ENCODE assay signal across 1 cellular context in the genomic region with DNA sequence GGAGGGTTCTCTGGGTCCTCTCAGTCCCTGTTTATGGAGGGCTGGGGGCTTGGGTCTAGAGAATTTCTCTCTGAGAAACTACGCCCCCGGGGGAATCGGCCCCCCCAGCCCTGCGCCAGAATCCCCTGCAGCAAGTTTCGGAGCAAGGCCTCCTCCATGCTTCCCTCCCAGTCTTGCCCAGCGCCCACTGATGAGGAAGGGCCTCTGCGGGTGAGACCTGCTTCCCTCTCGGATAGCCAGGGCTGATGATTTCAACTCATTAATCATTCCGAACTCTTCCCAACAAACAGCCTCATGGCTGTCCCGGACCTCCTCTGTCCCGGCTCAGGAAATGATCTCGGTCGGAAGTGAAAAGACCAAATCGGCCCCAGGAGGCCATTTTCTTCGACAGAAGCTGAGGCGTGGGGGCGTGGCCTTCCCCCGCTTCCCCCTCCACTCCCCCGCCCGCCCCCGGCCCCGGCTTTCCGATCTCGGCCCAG.
TF ChIP-seq lines count a peak whose summit lies in the region.

No MANE protein-coding gene starts in this region.

TF ChIP-seq in HepG2, 621 proteins besides CTCF, POLR2A, EP300 and RAD21 (continued from another document and continues in another):
- TF ChIP-seq, protein P1, sequence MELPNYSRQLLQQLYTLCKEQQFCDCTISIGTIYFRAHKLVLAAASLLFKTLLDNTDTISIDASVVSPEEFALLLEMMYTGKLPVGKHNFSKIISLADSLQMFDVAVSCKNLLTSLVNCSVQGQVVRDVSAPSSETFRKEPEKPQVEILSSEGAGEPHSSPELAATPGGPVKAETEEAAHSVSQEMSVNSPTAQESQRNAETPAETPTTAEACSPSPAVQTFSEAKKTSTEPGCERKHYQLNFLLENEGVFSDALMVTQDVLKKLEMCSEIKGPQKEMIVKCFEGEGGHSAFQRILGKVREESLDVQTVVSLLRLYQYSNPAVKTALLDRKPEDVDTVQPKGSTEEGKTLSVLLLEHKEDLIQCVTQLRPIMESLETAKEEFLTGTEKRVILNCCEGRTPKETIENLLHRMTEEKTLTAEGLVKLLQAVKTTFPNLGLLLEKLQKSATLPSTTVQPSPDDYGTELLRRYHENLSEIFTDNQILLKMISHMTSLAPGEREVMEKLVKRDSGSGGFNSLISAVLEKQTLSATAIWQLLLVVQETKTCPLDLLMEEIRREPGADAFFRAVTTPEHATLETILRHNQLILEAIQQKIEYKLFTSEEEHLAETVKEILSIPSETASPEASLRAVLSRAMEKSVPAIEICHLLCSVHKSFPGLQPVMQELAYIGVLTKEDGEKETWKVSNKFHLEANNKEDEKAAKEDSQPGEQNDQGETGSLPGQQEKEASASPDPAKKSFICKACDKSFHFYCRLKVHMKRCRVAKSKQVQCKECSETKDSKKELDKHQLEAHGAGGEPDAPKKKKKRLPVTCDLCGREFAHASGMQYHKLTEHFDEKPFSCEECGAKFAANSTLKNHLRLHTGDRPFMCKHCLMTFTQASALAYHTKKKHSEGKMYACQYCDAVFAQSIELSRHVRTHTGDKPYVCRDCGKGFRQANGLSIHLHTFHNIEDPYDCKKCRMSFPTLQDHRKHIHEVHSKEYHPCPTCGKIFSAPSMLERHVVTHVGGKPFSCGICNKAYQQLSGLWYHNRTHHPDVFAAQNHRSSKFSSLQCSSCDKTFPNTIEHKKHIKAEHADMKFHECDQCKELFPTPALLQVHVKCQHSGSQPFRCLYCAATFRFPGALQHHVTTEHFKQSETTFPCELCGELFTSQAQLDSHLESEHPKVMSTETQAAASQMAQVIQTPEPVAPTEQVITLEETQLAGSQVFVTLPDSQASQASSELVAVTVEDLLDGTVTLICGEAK (IDR thresholded peaks at IDR 0.05), result no peak
- TF ChIP-seq, protein P1 (CRISPR knock-in tag; IDR thresholded peaks at IDR 0.05), result no peak
- TF ChIP-seq ZBTB25 (CRISPR knock-in tag; IDR thresholded peaks at IDR 0.05) (no peak), LBX2 (CRISPR knock-in tag; IDR thresholded peaks at IDR 0.05; ENCODE audit: borderline replicate concordance) (0 out of 2 replicates have a peak, but pooled peaks have one; percentile 32), KDM5A (IDR thresholded peaks at IDR 0.05; ENCODE audit: borderline replicate concordance, low read length) (no peak), ZC3H13 (CRISPR knock-in tag; IDR thresholded peaks at IDR 0.05) (peak; percentile 42; the same call in 1 of the 2 replicates), DR1 (CRISPR knock-in tag; IDR thresholded peaks at IDR 0.05) (no peak), ZNF549 (CRISPR knock-in tag; IDR thresholded peaks at IDR 0.05) (no peak), ZNF260 (CRISPR knock-in tag; IDR thresholded peaks at IDR 0.05; ENCODE audit: borderline replicate concordance, low read depth) (no peak), ZNF775 (CRISPR knock-in tag; IDR thresholded peaks at IDR 0.05; ENCODE audit: borderline replicate concordance) (no peak), ZFY (CRISPR knock-in tag; IDR thresholded peaks at IDR 0.05) (peak; percentile 71; the same call in 1 of the 2 replicates), ADNP (CRISPR knock-in tag; IDR thresholded peaks at IDR 0.05) (no peak), HNRNPL (IDR thresholded peaks at IDR 0.05; ENCODE audit: low read depth, low read length) (no peak), RELA (CRISPR knock-in tag; IDR thresholded peaks at IDR 0.05) (no peak), HMGA1 (CRISPR knock-in tag; conservative IDR thresholded peaks at IDR 0.05) (no peak), ZNF792 (CRISPR knock-in tag; IDR thresholded peaks at IDR 0.05) (no peak), THRA (CRISPR knock-in tag; IDR thresholded peaks at IDR 0.05; ENCODE audit: borderline replicate concordance) (no peak), PCBP2 (optimal IDR thresholded peaks at IDR 0.05; ENCODE audit: low read depth, low read length, poor library complexity, severe bottlenecking) (no peak), ZFYVE20 (CRISPR knock-in tag; IDR thresholded peaks at IDR 0.05; ENCODE audit: borderline replicate concordance, low read depth) (peak; percentile 35; the same call in 1 of the 2 replicates), SALL2 (CRISPR knock-in tag; IDR thresholded peaks at IDR 0.05) (no peak), USF2 (IDR thresholded peaks at IDR 0.05; ENCODE audit: low read depth, low read length) (no peak), USF2 (CRISPR knock-in tag; IDR thresholded peaks at IDR 0.05; ENCODE audit: borderline replicate concordance) (no peak), ZNF563 (CRISPR knock-in tag; IDR thresholded peaks at IDR 0.05) (no peak; the same call in 1 of the 2 replicates), FOSL1 (CRISPR knock-in tag; IDR thresholded peaks at IDR 0.05; ENCODE audit: borderline replicate concordance) (no peak), ZBTB8A (CRISPR knock-in tag; IDR thresholded peaks at IDR 0.05; ENCODE audit: borderline replicate concordance, low read depth) (no peak), XBP1 (CRISPR knock-in tag; IDR thresholded peaks at IDR 0.05) (no peak), BCL6 (CRISPR knock-in tag; IDR thresholded peaks at IDR 0.05) (no peak), ZBTB7A (CRISPR knock-in tag; IDR thresholded peaks at IDR 0.05) (no peak)
- TF ChIP-seq, protein P2, sequence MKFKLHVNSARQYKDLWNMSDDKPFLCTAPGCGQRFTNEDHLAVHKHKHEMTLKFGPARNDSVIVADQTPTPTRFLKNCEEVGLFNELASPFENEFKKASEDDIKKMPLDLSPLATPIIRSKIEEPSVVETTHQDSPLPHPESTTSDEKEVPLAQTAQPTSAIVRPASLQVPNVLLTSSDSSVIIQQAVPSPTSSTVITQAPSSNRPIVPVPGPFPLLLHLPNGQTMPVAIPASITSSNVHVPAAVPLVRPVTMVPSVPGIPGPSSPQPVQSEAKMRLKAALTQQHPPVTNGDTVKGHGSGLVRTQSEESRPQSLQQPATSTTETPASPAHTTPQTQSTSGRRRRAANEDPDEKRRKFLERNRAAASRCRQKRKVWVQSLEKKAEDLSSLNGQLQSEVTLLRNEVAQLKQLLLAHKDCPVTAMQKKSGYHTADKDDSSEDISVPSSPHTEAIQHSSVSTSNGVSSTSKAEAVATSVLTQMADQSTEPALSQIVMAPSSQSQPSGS (CRISPR knock-in tag; IDR thresholded peaks at IDR 0.05), result no peak
- TF ChIP-seq, protein P3, sequence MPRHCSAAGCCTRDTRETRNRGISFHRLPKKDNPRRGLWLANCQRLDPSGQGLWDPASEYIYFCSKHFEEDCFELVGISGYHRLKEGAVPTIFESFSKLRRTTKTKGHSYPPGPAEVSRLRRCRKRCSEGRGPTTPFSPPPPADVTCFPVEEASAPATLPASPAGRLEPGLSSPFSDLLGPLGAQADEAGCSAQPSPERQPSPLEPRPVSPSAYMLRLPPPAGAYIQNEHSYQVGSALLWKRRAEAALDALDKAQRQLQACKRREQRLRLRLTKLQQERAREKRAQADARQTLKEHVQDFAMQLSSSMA (CRISPR knock-in tag; IDR thresholded peaks at IDR 0.05), result no peak; the same call in 1 of the 2 replicates
- TF ChIP-seq, protein P4, sequence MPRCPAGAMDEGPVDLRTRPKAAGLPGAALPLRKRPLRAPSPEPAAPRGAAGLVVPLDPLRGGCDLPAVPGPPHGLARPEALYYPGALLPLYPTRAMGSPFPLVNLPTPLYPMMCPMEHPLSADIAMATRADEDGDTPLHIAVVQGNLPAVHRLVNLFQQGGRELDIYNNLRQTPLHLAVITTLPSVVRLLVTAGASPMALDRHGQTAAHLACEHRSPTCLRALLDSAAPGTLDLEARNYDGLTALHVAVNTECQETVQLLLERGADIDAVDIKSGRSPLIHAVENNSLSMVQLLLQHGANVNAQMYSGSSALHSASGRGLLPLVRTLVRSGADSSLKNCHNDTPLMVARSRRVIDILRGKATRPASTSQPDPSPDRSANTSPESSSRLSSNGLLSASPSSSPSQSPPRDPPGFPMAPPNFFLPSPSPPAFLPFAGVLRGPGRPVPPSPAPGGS (CRISPR knock-in tag; IDR thresholded peaks at IDR 0.05), result no peak
- TF ChIP-seq, protein P5, sequence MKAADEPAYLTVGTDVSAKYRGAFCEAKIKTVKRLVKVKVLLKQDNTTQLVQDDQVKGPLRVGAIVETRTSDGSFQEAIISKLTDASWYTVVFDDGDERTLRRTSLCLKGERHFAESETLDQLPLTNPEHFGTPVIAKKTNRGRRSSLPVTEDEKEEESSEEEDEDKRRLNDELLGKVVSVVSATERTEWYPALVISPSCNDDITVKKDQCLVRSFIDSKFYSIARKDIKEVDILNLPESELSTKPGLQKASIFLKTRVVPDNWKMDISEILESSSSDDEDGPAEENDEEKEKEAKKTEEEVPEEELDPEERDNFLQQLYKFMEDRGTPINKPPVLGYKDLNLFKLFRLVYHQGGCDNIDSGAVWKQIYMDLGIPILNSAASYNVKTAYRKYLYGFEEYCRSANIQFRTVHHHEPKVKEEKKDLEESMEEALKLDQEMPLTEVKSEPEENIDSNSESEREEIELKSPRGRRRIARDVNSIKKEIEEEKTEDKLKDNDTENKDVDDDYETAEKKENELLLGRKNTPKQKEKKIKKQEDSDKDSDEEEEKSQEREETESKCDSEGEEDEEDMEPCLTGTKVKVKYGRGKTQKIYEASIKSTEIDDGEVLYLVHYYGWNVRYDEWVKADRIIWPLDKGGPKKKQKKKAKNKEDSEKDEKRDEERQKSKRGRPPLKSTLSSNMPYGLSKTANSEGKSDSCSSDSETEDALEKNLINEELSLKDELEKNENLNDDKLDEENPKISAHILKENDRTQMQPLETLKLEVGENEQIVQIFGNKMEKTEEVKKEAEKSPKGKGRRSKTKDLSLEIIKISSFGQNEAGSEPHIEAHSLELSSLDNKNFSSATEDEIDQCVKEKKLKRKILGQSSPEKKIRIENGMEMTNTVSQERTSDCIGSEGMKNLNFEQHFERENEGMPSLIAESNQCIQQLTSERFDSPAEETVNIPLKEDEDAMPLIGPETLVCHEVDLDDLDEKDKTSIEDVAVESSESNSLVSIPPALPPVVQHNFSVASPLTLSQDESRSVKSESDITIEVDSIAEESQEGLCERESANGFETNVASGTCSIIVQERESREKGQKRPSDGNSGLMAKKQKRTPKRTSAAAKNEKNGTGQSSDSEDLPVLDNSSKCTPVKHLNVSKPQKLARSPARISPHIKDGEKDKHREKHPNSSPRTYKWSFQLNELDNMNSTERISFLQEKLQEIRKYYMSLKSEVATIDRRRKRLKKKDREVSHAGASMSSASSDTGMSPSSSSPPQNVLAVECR (CRISPR knock-in tag; IDR thresholded peaks at IDR 0.05; ENCODE audit: borderline replicate concordance), result no peak
